Comparison of ENCODE assay signal across 15 cellular contexts in genomic region chr10:17474595-17474994, GRCh38. TPM values are rescaled to one million over a fixed set of nuclear protein-coding genes. Genes with fewer than 3 reads are reported as not detected.
A peak's percentile ranks its signal among the peaks of the same experiment; 100 is the strongest.
DNase-seq lines count a peak whose midpoint lies in the region; ATAC-seq and TF ChIP-seq lines count a peak whose summit lies in the region.
"Had no signal": no experiment of that assay in that cellular context is flagged by ENCODE, and none has a peak within 500 bp of the region (broad histone marks: within the 10 kb centered on the region; RNA-seq: fewer than 3 reads in every experiment).

No MANE protein-coding gene starts in this region.

- H3K79me2 ChIP-seq in osteoblast (ENCODE audit: insufficient read depth, low read length): no peaks in the 10 kb centered on the region

- no peaks in the 10 kb centered on the region for H3K4me1 ChIP-seq in osteoblast (ENCODE audit: insufficient read depth, low read length)
- H3K4me1 ChIP-seq: left lung had no signal

- ATAC-seq in HG02885 (IDR thresholded peaks at IDR 0.05; ENCODE audit: poor library complexity, unreplicated experiment) (no peak), GM19455 (IDR thresholded peaks at IDR 0.05; ENCODE audit: unreplicated experiment) (no peak)
- ATAC-seq: left lung; stimulated activated naive CD8-positive, alpha-beta T cell treated with anti-CD3 and anti-CD28 coated beads, Interleukin-15, Interleukin-2, amounts not matched to agents 100 U/mL and 50 U/mL, for 24 hours had no signal

- no peaks in the 10 kb centered on the region for H3K27me3 ChIP-seq in osteoblast (ENCODE audit: insufficient read depth, low read length)
- H3K27me3 ChIP-seq: left lung, ovary had no signal

- H3K4me3 ChIP-seq in cardiac fibroblast (replicated peaks in 1 of 2; ENCODE audit: low read depth in 2 of 2, low read length in 2 of 2) (no peak overlapping the region), osteoblast (ENCODE audit: insufficient read depth, low read length) (no peak overlapping the region)
- H3K4me3 ChIP-seq: left lung, ovary had no signal

- H3K9me3 ChIP-seq in osteoblast (ENCODE audit: low read depth, low read length): no peaks in the 10 kb centered on the region
- H3K9me3 ChIP-seq: left lung, ovary had no signal

- no peaks in the 10 kb centered on the region for H3K36me3 ChIP-seq in osteoblast (ENCODE audit: insufficient read depth, low read length)
- H3K36me3 ChIP-seq: left lung, ovary had no signal

- H2AFZ ChIP-seq in osteoblast (ENCODE audit: low read length): peak overlapping the region; percentile 50

- no peaks in the 10 kb centered on the region for H4K20me1 ChIP-seq in osteoblast (ENCODE audit: insufficient read depth, low read length)

- peak overlapping the region; percentile 45 for H3K4me2 ChIP-seq in osteoblast (ENCODE audit: insufficient read depth, low read length)

- peak; percentile 1 for DNase-seq in NCI-H1092 treated with DMSO at 0.1 percent for 48 hours (lab: John Stamatoyannopoulos, UW)
- no peak for DNase-seq in NCI-H1092 (lab: John Stamatoyannopoulos, UW)
- peak; percentile 87 for DNase-seq in NCI-H146 (lab: John Stamatoyannopoulos, UW)
- peak; percentile 20 to 48 for DNase-seq in cardiac fibroblast (ENCODE audit: low read depth in 2 of 2)
- no peak for DNase-seq in osteoblast (ENCODE audit: insufficient read length, low spot score, missing footprints)
- DNase-seq in NCI-H2196 treated with DMSO at 0.1 percent for 48 hours (lab: John Stamatoyannopoulos, UW; ENCODE audit: unreplicated experiment): no peak
- DNase-seq: activated CD4-positive, CD25-positive, alpha-beta regulatory T cell; activated T-cell treated with anti-CD3 and anti-CD28 coated beads, Interleukin-2, amount 50 U/mL, for 48 hours; left lung; NCI-H2107; ovary; Right ventricle myocardium superior; stimulated activated naive CD8-positive, alpha-beta T cell treated with anti-CD3 and anti-CD28 coated beads, Interleukin-15, Interleukin-2, amounts not matched to agents 100 U/mL and 50 U/mL, for 24 hours had no signal

- TF ChIP-seq CTCF in cardiac fibroblast (IDR thresholded peaks at IDR 0.05; ENCODE audit: low read depth, low read length): peak; percentile 23
- peak; percentile 25 for TF ChIP-seq CTCF in osteoblast (IDR thresholded peaks at IDR 0.05; ENCODE audit: extremely low read depth, low read depth, low read length)

- no peak overlapping the region for H3K27ac ChIP-seq in osteoblast (ENCODE audit: low read depth, low read length)
- H3K27ac ChIP-seq: left lung, ovary had no signal

RNA-seq across cellular contexts. Expression of gene ST8SIA6, which starts 20.2 kb away (rescaled TPM):
- 0.36 and 0.88 TPM in 2 replicates for total RNA-seq in osteoblast

Comparison
In these comparisons a context has a peak if more than half of its experiments do, and no peak if none do; other contexts are left out.
1. DNase-seq: peak in NCI-H1092 treated with DMSO at 0.1 percent for 48 hours (single experiment), NCI-H146 (single experiment) and cardiac fibroblast (2 of 2); none in NCI-H1092 (single experiment), osteoblast (single experiment) and NCI-H2196 treated with DMSO at 0.1 percent for 48 hours (single experiment).